Comparison of ENCODE assay signal across 12 cellular contexts in genomic region chr12:40168001-40168400, GRCh38. TPM values are rescaled to one million over a fixed set of nuclear protein-coding genes. Genes with fewer than 3 reads are reported as not detected.
DNase-seq lines count a peak whose midpoint lies in the region; ATAC-seq, FAIRE-seq and TF ChIP-seq lines count a peak whose summit lies in the region.
"Had no signal": no experiment of that assay in that cellular context is flagged by ENCODE, and none has a peak within 500 bp of the region (broad histone marks: within the 10 kb centered on the region; RNA-seq: fewer than 3 reads in every experiment).

No MANE protein-coding gene starts in this region.

- DNase-seq in GM06990 (ENCODE audit: extremely low read depth, insufficient read length) (peak; percentile 19), GM19239 (ENCODE audit: insufficient read length, low spot score) (no peak), SJCRH30 (no peak), H54 (ENCODE audit: insufficient read length, low spot score) (no peak), SKM-1 (lab: John Stamatoyannopoulos, UW; ENCODE audit: unreplicated experiment) (no peak)
- DNase-seq in stimulated activated CD8-positive, alpha-beta memory T cell treated with anti-CD3 and anti-CD28 coated beads, Interleukin-4, amount 100 ng/mL, for 48 hours = no peak
- DNase-seq: T-helper 17 cell, upper lobe of left lung had no signal

- FAIRE-seq in GM19239 (lab: Jason Lieb, UNC) = peak; percentile 94
- FAIRE-seq in H54 (lab: Jason Lieb, UNC) = no peak

- no peak for TF ChIP-seq POLR2A in H54 (IDR thresholded peaks at IDR 0.05; ENCODE audit: low read depth, low read length)

- no peak for TF ChIP-seq CTCF in GM06990 (IDR thresholded peaks at IDR 0.05; ENCODE audit: insufficient read depth, low read length, poor library complexity, severe bottlenecking)

- no peak overlapping the region for H3K4me3 ChIP-seq in GM06990 (replicated peaks; ENCODE audit: low read depth, low read length)
- H3K4me3 ChIP-seq in SJCRH30 = no peak overlapping the region
- H3K4me3 ChIP-seq: right atrium auricular region, upper lobe of left lung had no signal

- no peak overlapping the region for H3K27ac ChIP-seq in SJCRH30
- H3K27ac ChIP-seq: right atrium auricular region, upper lobe of left lung had no signal

- no peaks in the 10 kb centered on the region for H3K27me3 ChIP-seq in GM06990 (replicated peaks; ENCODE audit: control insufficient read depth, insufficient read depth, low read length)
- no peaks in the 10 kb centered on the region for H3K27me3 ChIP-seq in SJCRH30
- H3K27me3 ChIP-seq: right atrium auricular region, upper lobe of left lung had no signal

- no peaks in the 10 kb centered on the region for H3K9me3 ChIP-seq in SJCRH30 (replicated peaks)
- H3K9me3 ChIP-seq: right atrium auricular region, upper lobe of left lung had no signal

- H3K4me1 ChIP-seq in SJCRH30 = no peaks in the 10 kb centered on the region
- H3K4me1 ChIP-seq: right atrium auricular region had no signal

- H3K36me3 ChIP-seq in GM06990 (ENCODE audit: control insufficient read depth, insufficient read depth, low read length) (no peaks in the 10 kb centered on the region), SJCRH30 (no peaks in the 10 kb centered on the region)
- H3K36me3 ChIP-seq: right atrium auricular region, upper lobe of left lung had no signal

- ATAC-seq in HG02763 (IDR thresholded peaks at IDR 0.05; ENCODE audit: unreplicated experiment) = peak; percentile 54
- peak; percentile 46 for ATAC-seq in HG03457 (IDR thresholded peaks at IDR 0.05; ENCODE audit: unreplicated experiment)
- ATAC-seq: HCT116, T-helper 17 cell had no signal

RNA-seq across cellular contexts. Expression of gene LRRK2, which starts 56.8 kb away (rescaled TPM):
- total RNA-seq in SJCRH30 (2014; rRNA removed; shearing (Covaris generic)) = 0.04 TPM in 1 of 2 replicates, not detected in the other
